In the genomic region with DNA sequence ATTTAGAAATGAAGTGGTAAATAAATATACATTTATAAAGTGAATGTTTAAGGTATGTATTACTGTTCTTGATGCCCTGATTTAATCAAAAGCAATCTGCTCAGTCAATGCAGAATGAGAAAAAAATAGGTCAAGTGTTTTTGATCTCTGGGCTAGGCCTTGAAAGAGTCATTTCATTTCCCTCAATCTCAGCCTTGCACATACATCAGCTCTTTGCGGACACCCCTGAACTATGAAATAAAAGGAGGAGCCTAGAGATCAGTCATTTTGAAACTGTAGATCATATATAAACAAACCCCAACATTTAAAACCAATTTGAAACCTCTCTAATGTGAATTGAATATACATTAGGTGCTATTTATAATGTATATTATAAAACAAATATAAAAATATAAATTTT, we compare ENCODE assay signal across 16 cellular contexts. TPM values are rescaled to one million over a fixed set of nuclear protein-coding genes. Genes with fewer than 3 reads are reported as not detected.
DNase-seq lines count a peak whose midpoint lies in the region; ATAC-seq lines count a peak whose summit lies in the region.
"Had no signal": no experiment of that assay in that cellular context is flagged by ENCODE, and none has a peak within 500 bp of the region (broad histone marks: within the 10 kb centered on the region; RNA-seq: fewer than 3 reads in every experiment).

No MANE protein-coding gene starts in this region.

- H3K4me3 Mint-ChIP-seq in activated T-cell treated with anti-CD3 and anti-CD28 coated beads, Interleukin-2, amount 50 U/mL, for 72 hours: no peak overlapping the region
- H3K4me3 Mint-ChIP-seq in activated T-cell treated with anti-CD3 and anti-CD28 coated beads, Interleukin-2, amount 50 U/mL, for 24 hours: no peak overlapping the region
- H3K4me3 Mint-ChIP-seq in central memory CD8-positive, alpha-beta T cell: no peak overlapping the region
- H3K4me3 Mint-ChIP-seq: CD8-positive, alpha-beta memory T cell; HFFc6 had no signal

- H3K36me3 Mint-ChIP-seq in activated T-cell treated with anti-CD3 and anti-CD28 coated beads, Interleukin-2, amount 50 U/mL, for 72 hours (ENCODE audit: insufficient read depth in 2 of 2): peaks cover 3 to 17% of the 10 kb centered on the region in 2 donors
- peaks cover 79% of the 10 kb centered on the region for H3K36me3 Mint-ChIP-seq in activated T-cell treated with anti-CD3 and anti-CD28 coated beads, Interleukin-2, amount 50 U/mL, for 24 hours (ENCODE audit: low read depth)
- H3K36me3 Mint-ChIP-seq in central memory CD8-positive, alpha-beta T cell (ENCODE audit: insufficient read depth): peaks cover 44% of the 10 kb centered on the region

- H3K4me2 ChIP-seq in Karpas-422 (ENCODE audit: low read depth, low read length, poor library complexity, severe bottlenecking): peak overlapping the region; percentile 39
- H3K4me2 ChIP-seq: A549 had no signal

- no peaks in the 10 kb centered on the region for H3K9me3 ChIP-seq in Karpas-422 (ENCODE audit: low read length)
- H3K9me3 ChIP-seq: A549, BE2C, Caco-2 had no signal

- H3K9ac ChIP-seq in Karpas-422 (ENCODE audit: low read length): peak overlapping the region; percentile 4; the same call in 1 of the 2 replicates

- H3K27me3 ChIP-seq in Karpas-422 (ENCODE audit: low read length): no peaks in the 10 kb centered on the region
- H3K27me3 ChIP-seq: BE2C had no signal

- no peaks in the 10 kb centered on the region for H3K9me2 ChIP-seq in Karpas-422 (replicated peaks; ENCODE audit: insufficient read depth, low read length)

- H3K36me3 ChIP-seq in Karpas-422 (ENCODE audit: insufficient read depth, low read length): peaks cover 49% of the 10 kb centered on the region

- H3K9me3 Mint-ChIP-seq in activated T-cell treated with anti-CD3 and anti-CD28 coated beads, Interleukin-2, amount 50 U/mL, for 72 hours: no peaks in the 10 kb centered on the region
- H3K9me3 Mint-ChIP-seq in activated T-cell treated with anti-CD3 and anti-CD28 coated beads, Interleukin-2, amount 50 U/mL, for 24 hours: no peaks in the 10 kb centered on the region
- H3K9me3 Mint-ChIP-seq in central memory CD8-positive, alpha-beta T cell: no peaks in the 10 kb centered on the region
- H3K9me3 Mint-ChIP-seq: CD8-positive, alpha-beta memory T cell; HFFc6 had no signal

- peak in 1 of 2 donors; percentile 70 for ATAC-seq in activated T-cell treated with anti-CD3 and anti-CD28 coated beads, Interleukin-2, amount 50 U/mL, for 72 hours (replicated peaks in 1 of 2)
- ATAC-seq in central memory CD8-positive, alpha-beta T cell (replicated peaks; ENCODE audit: extremely low read depth, poor library complexity, severe bottlenecking): no peak
- no peak for ATAC-seq in HG02763 (IDR thresholded peaks at IDR 0.05; ENCODE audit: unreplicated experiment)
- ATAC-seq in GM19467 (IDR thresholded peaks at IDR 0.05; ENCODE audit: unreplicated experiment): no peak
- ATAC-seq: A549 had no signal

- no peak overlapping the region for H3K4me3 ChIP-seq in Karpas-422 (ENCODE audit: low read length)
- H3K4me3 ChIP-seq: A549 had no signal

- no peaks in the 10 kb centered on the region for H4K20me1 ChIP-seq in Karpas-422 (ENCODE audit: insufficient read depth, low read depth, low read length)

- H3K27ac Mint-ChIP-seq in activated T-cell treated with anti-CD3 and anti-CD28 coated beads, Interleukin-2, amount 50 U/mL, for 72 hours: peak overlapping the region; percentile 89
- H3K27ac Mint-ChIP-seq in activated T-cell treated with anti-CD3 and anti-CD28 coated beads, Interleukin-2, amount 50 U/mL, for 24 hours: no peak overlapping the region
- peak overlapping the region; percentile 19 for H3K27ac Mint-ChIP-seq in central memory CD8-positive, alpha-beta T cell (ENCODE audit: low read depth)
- H3K27ac Mint-ChIP-seq: HFFc6 had no signal

- H2AFZ ChIP-seq in Karpas-422 (ENCODE audit: low read length): 0 out of 2 replicates have a peak overlapping the region, but pooled peaks have one; percentile 12

- H3K27ac ChIP-seq in Karpas-422 (ENCODE audit: low read length): peak overlapping the region; percentile 67
- H3K27ac ChIP-seq: A549, C4-2B had no signal

- H3K4me1 Mint-ChIP-seq in activated T-cell treated with anti-CD3 and anti-CD28 coated beads, Interleukin-2, amount 50 U/mL, for 72 hours (ENCODE audit: low read depth): no peaks in the 10 kb centered on the region
- peaks cover 2% of the 10 kb centered on the region for H3K4me1 Mint-ChIP-seq in activated T-cell treated with anti-CD3 and anti-CD28 coated beads, Interleukin-2, amount 50 U/mL, for 24 hours (ENCODE audit: low read depth)
- H3K4me1 Mint-ChIP-seq in central memory CD8-positive, alpha-beta T cell: no peaks in the 10 kb centered on the region
- H3K4me1 Mint-ChIP-seq: CD8-positive, alpha-beta memory T cell had no signal

- no peaks in the 10 kb centered on the region for H3K79me2 ChIP-seq in Karpas-422 (ENCODE audit: low read length)

- H3K4me1 ChIP-seq in Karpas-422 (ENCODE audit: low read length): peaks cover 26% of the 10 kb centered on the region
- H3K4me1 ChIP-seq: A549, BE2C, Caco-2 had no signal

- DNase-seq in activated T-cell treated with anti-CD3 and anti-CD28 coated beads, Interleukin-2, amount 50 U/mL, for 72 hours: peak in 1 of 2 donors; percentile 6
- DNase-seq in activated T-cell treated with anti-CD3 and anti-CD28 coated beads, Interleukin-2, amount 50 U/mL, for 24 hours: no peak
- DNase-seq in Karpas-422: no peak
- no peak for DNase-seq in central memory CD8-positive, alpha-beta T cell (ENCODE audit: low spot score in 2 of 2)
- no peak for DNase-seq in HPDE6-E6E7 (ENCODE audit: extremely low spot score)
- DNase-seq: BE2C; Caco-2; CD8-positive, alpha-beta memory T cell; DND-41; GDM1; HCEC 1CT; HFFc6 had no signal

- H3K27me3 Mint-ChIP-seq in activated T-cell treated with anti-CD3 and anti-CD28 coated beads, Interleukin-2, amount 50 U/mL, for 72 hours (ENCODE audit: low read depth): no peaks in the 10 kb centered on the region
- no peaks in the 10 kb centered on the region for H3K27me3 Mint-ChIP-seq in activated T-cell treated with anti-CD3 and anti-CD28 coated beads, Interleukin-2, amount 50 U/mL, for 24 hours
- no peaks in the 10 kb centered on the region for H3K27me3 Mint-ChIP-seq in central memory CD8-positive, alpha-beta T cell

RNA-seq across cellular contexts. Expression of a gene that starts 42.5 kb away (rescaled TPM):
- 10 to 100 TPM; 22.9 to 28.3 TPM for total RNA-seq in activated T-cell treated with anti-CD3 and anti-CD28 coated beads, Interleukin-2, amount 50 U/mL, for 72 hours
- total RNA-seq in Karpas-422 (2014; rRNA removed; shearing (Covaris generic); ENCODE audit: low replicate concordance): 53.9 and 60.8 TPM in 2 replicates

RNA-seq across cellular contexts. Expression of a gene that starts 42.7 kb away (rescaled TPM):
- 10 to 100 TPM; 22.5 to 22.6 TPM for total RNA-seq in activated T-cell treated with anti-CD3 and anti-CD28 coated beads, Interleukin-2, amount 50 U/mL, for 72 hours
- total RNA-seq in Karpas-422 (2014; rRNA removed; shearing (Covaris generic); ENCODE audit: low replicate concordance): 20.5 and 53.3 TPM in 2 replicates
